ENCODE assay signal across 27 cellular contexts in genomic region chr2:24466871-24467870, GRCh38. TPM values are rescaled to one million over a fixed set of nuclear protein-coding genes. Genes with fewer than 3 reads are reported as not detected.
DNase-seq lines count a peak whose midpoint lies in the region; ATAC-seq and TF ChIP-seq lines count a peak whose summit lies in the region.
"Had no signal": no experiment of that assay in that cellular context is flagged by ENCODE, and none has a peak within 500 bp of the region (broad histone marks: within the 10 kb centered on the region; RNA-seq: fewer than 3 reads in every experiment).

No MANE protein-coding gene starts in this region.

- intact Hi-C loops in PC-9 (cut with micrococcal nuclease; ENCODE audit: unreplicated experiment) = no loop called here

- no peaks in the 10 kb centered on the region for H3K79me2 ChIP-seq in PC-9 (ENCODE audit: low read depth)

- POLR2A ChIA-PET in PC-9 (lab: Charles Lee; ENCODE audit: unreplicated experiment) = interaction anchor here (0.6 kb wide), 1 partner anchor 82 kb away, joined by 3 read pairs; no protein-coding TSS in a partner anchor

- 0 out of 2 replicates have a peak overlapping the region, but pooled peaks have one; percentile 39 for H2AFZ ChIP-seq in PC-9

- DNase-seq in NCI-H2171 treated with DMSO at 0.1 percent for 48 hours (lab: John Stamatoyannopoulos, UW) (peak; percentile 14), NCI-H2171 (lab: John Stamatoyannopoulos, UW) (no peak), PC-9 (peak; percentile 43 to 78), iPS-NIHi11 (ENCODE audit: low spot score) (peak; percentile 38), type B pancreatic cell (ENCODE audit: extremely low spot score, unreplicated experiment) (no peak)
- DNase-seq in activated CD4-positive, alpha-beta T cell treated with anti-CD3 and anti-CD28 coated beads for 4 hours = no peak
- DNase-seq: activated CD4-positive, alpha-beta memory T cell treated with anti-CD3 and anti-CD28 coated beads, Interleukin-2, amount 10 ng/mL, durations not matched to agents 7 days and 5 days; CD4-positive, CD25-positive, alpha-beta regulatory T cell; colonic mucosa; effector memory CD4-positive, alpha-beta T cell; foreskin fibroblast; heart left ventricle; left cardiac atrium; mesenchymal stem cell; NCI-H1048; NCI-H187; NCI-H69; stimulated activated CD4-positive, alpha-beta T cell treated with anti-CD3 and anti-CD28 coated beads, Interleukin-15, amount 100 ng/mL, for 24 hours; stimulated activated naive B cell treated with anti-CD40 and anti-IgM and Interleukin-4, amounts not matched to agents 10 μg/mL and 1 μg/mL and 100 μg/mL, for 72 hours had no signal

- no peaks in the 10 kb centered on the region for H3K9me3 ChIP-seq in PC-9 (ENCODE audit: insufficient read depth, low read depth)
- H3K9me3 ChIP-seq: colonic mucosa, heart left ventricle, prostate gland, suprapubic skin, vagina had no signal

- no peaks in the 10 kb centered on the region for H3K27me3 ChIP-seq in PC-9 (ENCODE audit: insufficient read depth, low read depth)
- H3K27me3 ChIP-seq: colonic mucosa, heart left ventricle, suprapubic skin, vagina had no signal

- TF ChIP-seq CTCF in PC-9 (conservative IDR thresholded peaks at IDR 0.05) = no peak
- TF ChIP-seq CTCF in type B pancreatic cell (conservative IDR thresholded peaks at IDR 0.05) = no peak

- H3K4me1 Mint-ChIP-seq in type B pancreatic cell (ENCODE audit: unreplicated experiment) = peaks cover 7% of the 10 kb centered on the region
- H3K4me1 Mint-ChIP-seq: activated CD4-positive, alpha-beta memory T cell treated with anti-CD3 and anti-CD28 coated beads, Interleukin-2, amount 10 ng/mL, durations not matched to agents 7 days and 5 days; activated naive CD4-positive, alpha-beta T cell treated with anti-CD3 and anti-CD28 coated beads, Interleukin-2, amount 50 U/mL, for 24 hours; activated T-helper 17 cell treated with anti-CD3 and anti-CD28 coated beads, Interleukin-2, amount 50 U/mL, for 72 hours; stimulated activated naive B cell treated with anti-CD40 and anti-IgM and Interleukin-4, amounts not matched to agents 10 μg/mL and 1 μg/mL and 100 μg/mL, for 72 hours had no signal

- H3K36me3 Mint-ChIP-seq in type B pancreatic cell = no peaks in the 10 kb centered on the region
- H3K36me3 Mint-ChIP-seq: activated naive CD4-positive, alpha-beta T cell treated with anti-CD3 and anti-CD28 coated beads, Interleukin-2, amount 50 U/mL, for 24 hours; CD4-positive, CD25-positive, alpha-beta regulatory T cell; stimulated activated naive B cell treated with anti-CD40 and anti-IgM and Interleukin-4, amounts not matched to agents 10 μg/mL and 1 μg/mL and 100 μg/mL, for 72 hours had no signal

- H3K4me3 ChIP-seq in PC-9 = no peak overlapping the region
- H3K4me3 ChIP-seq: colonic mucosa, heart left ventricle, prostate gland, suprapubic skin, vagina had no signal

- H3K9me2 ChIP-seq in PC-9 (ENCODE audit: insufficient read depth) = no peaks in the 10 kb centered on the region

- H3F3A ChIP-seq in PC-9 (ENCODE audit: insufficient read depth, low read depth) = peaks cover 4% of the 10 kb centered on the region; the same call in 1 of the 2 replicates

- peaks cover 18% of the 10 kb centered on the region for H3K4me1 ChIP-seq in PC-9 (replicated peaks; ENCODE audit: insufficient read depth)
- H3K4me1 ChIP-seq: colonic mucosa, heart left ventricle, prostate gland, suprapubic skin, vagina had no signal

- H3K4me3 Mint-ChIP-seq in type B pancreatic cell = peak overlapping the region; percentile 53
- H3K4me3 Mint-ChIP-seq: activated CD4-positive, alpha-beta memory T cell treated with anti-CD3 and anti-CD28 coated beads, Interleukin-2, amount 10 ng/mL, durations not matched to agents 7 days and 5 days; activated naive CD4-positive, alpha-beta T cell treated with anti-CD3 and anti-CD28 coated beads, Interleukin-2, amount 50 U/mL, for 24 hours; activated T-helper 17 cell treated with anti-CD3 and anti-CD28 coated beads, Interleukin-2, amount 50 U/mL, for 72 hours; CD4-positive, CD25-positive, alpha-beta regulatory T cell; stimulated activated naive B cell treated with anti-CD40 and anti-IgM and Interleukin-4, amounts not matched to agents 10 μg/mL and 1 μg/mL and 100 μg/mL, for 72 hours had no signal

- no peaks in the 10 kb centered on the region for H3K9me3 Mint-ChIP-seq in type B pancreatic cell
- H3K9me3 Mint-ChIP-seq: activated CD4-positive, alpha-beta memory T cell treated with anti-CD3 and anti-CD28 coated beads, Interleukin-2, amount 10 ng/mL, durations not matched to agents 7 days and 5 days; activated naive CD4-positive, alpha-beta T cell treated with anti-CD3 and anti-CD28 coated beads, Interleukin-2, amount 50 U/mL, for 24 hours; activated T-helper 17 cell treated with anti-CD3 and anti-CD28 coated beads, Interleukin-2, amount 50 U/mL, for 72 hours; stimulated activated naive B cell treated with anti-CD40 and anti-IgM and Interleukin-4, amounts not matched to agents 10 μg/mL and 1 μg/mL and 100 μg/mL, for 72 hours had no signal

- BruUV-seq in PC-9 (replicated peaks; lab: Mats Ljungman, UMichigan) = no TSS peak

- no peaks in the 10 kb centered on the region for H3K27me3 Mint-ChIP-seq in type B pancreatic cell

- peak overlapping the region; percentile 35 for H3K4me2 ChIP-seq in PC-9

- CTCF ChIA-PET in PC-9 (lab: Charles Lee) = no interaction called here

- no peaks in the 10 kb centered on the region for H4K20me1 ChIP-seq in PC-9 (ENCODE audit: insufficient read depth)

- no peak for ATAC-seq in HG02610 (IDR thresholded peaks at IDR 0.05; ENCODE audit: unreplicated experiment)
- no peak for ATAC-seq in HG02938 (IDR thresholded peaks at IDR 0.05; ENCODE audit: unreplicated experiment)
- ATAC-seq: activated CD4-positive, CD25-positive, alpha-beta regulatory T cell treated with anti-CD3 and anti-CD28 coated beads, Interleukin-2, amount 50 U/mL, for 24 hours; activated T-helper 17 cell treated with anti-CD3 and anti-CD28 coated beads, Interleukin-2, amount 50 U/mL, for 72 hours; heart left ventricle; left cardiac atrium; stimulated activated naive B cell treated with anti-CD40 and anti-IgM and Interleukin-4, amounts not matched to agents 10 μg/mL and 1 μg/mL and 100 μg/mL, for 72 hours had no signal

- no peaks in the 10 kb centered on the region for H3K36me3 ChIP-seq in PC-9 (ENCODE audit: low read depth)
- H3K36me3 ChIP-seq: colonic mucosa, heart left ventricle, prostate gland, suprapubic skin, vagina had no signal

- peak overlapping the region; percentile 84 for H3K27ac Mint-ChIP-seq in type B pancreatic cell
- H3K27ac Mint-ChIP-seq: activated CD4-positive, alpha-beta memory T cell treated with anti-CD3 and anti-CD28 coated beads, Interleukin-2, amount 10 ng/mL, durations not matched to agents 7 days and 5 days; activated naive CD4-positive, alpha-beta T cell treated with anti-CD3 and anti-CD28 coated beads, Interleukin-2, amount 50 U/mL, for 24 hours; activated T-helper 17 cell treated with anti-CD3 and anti-CD28 coated beads, Interleukin-2, amount 50 U/mL, for 72 hours; CD4-positive, CD25-positive, alpha-beta regulatory T cell; stimulated activated naive B cell treated with anti-CD40 and anti-IgM and Interleukin-4, amounts not matched to agents 10 μg/mL and 1 μg/mL and 100 μg/mL, for 72 hours had no signal

- peak overlapping the region; percentile 37 for H3K27ac ChIP-seq in PC-9
- H3K27ac ChIP-seq: colonic mucosa, heart left ventricle, prostate gland, suprapubic skin, vagina had no signal

RNA-seq across cellular contexts. Expression of gene NCOA1, which starts 23.9 kb away (rescaled TPM):
- 9.1 and 11.6 TPM in 2 replicates for total RNA-seq in PC-9 (2021)
- total RNA-seq in type B pancreatic cell (ENCODE audit: low replicate concordance) = 18.1 and 23.8 TPM in 2 replicates

Comparison
In these comparisons a context has a peak if more than half of its experiments do, and no peak if none do; other contexts are left out.
1. DNase-seq: peak in NCI-H2171 treated with DMSO at 0.1 percent for 48 hours (single experiment), PC-9 (2 of 2) and iPS-NIHi11 (single experiment); none in NCI-H2171 (single experiment), type B pancreatic cell (single experiment) and activated CD4-positive, alpha-beta T cell treated with anti-CD3 and anti-CD28 coated beads for 4 hours (0 of 2).